Comparison of ENCODE assay signal across 24 cellular contexts in genomic region chr6:106757722-106758467, GRCh38.
DNase-seq lines count a peak whose midpoint lies in the region; ATAC-seq, FAIRE-seq and TF ChIP-seq lines count a peak whose summit lies in the region.
"Had no signal": no experiment of that assay in that cellular context is flagged by ENCODE, and none has a peak within 500 bp of the region (broad histone marks: within the 10 kb centered on the region; RNA-seq: fewer than 3 reads in every experiment).

No MANE protein-coding gene starts in this region.

- no peak for FAIRE-seq in A549 (lab: Jason Lieb, UNC)
- FAIRE-seq: TTC549 had no signal

- H3K36me3 Mint-ChIP-seq in CD4-positive, alpha-beta memory T cell = no peaks in the 10 kb centered on the region
- H3K36me3 Mint-ChIP-seq: activated naive CD8-positive, alpha-beta T cell treated with anti-CD3 and anti-CD28 coated beads for 36 hours; CD4-positive, CD25-positive, alpha-beta regulatory T cell; neural progenitor cell had no signal

- TF ChIP-seq POLR2A in A549 (IDR thresholded peaks at IDR 0.05; ENCODE audit: low read length) = no peak
- TF ChIP-seq POLR2A in right lobe of liver (IDR thresholded peaks at IDR 0.05) = no peak

- ATAC-seq in A549 (no peak), right lobe of liver (peak; percentile 22 to 44 (median 40)), HG03039 (IDR thresholded peaks at IDR 0.05; ENCODE audit: unreplicated experiment) (no peak), HG03280 (IDR thresholded peaks at IDR 0.05; ENCODE audit: unreplicated experiment) (no peak)
- ATAC-seq: left cardiac atrium, right cardiac atrium had no signal

- WGBS in A549 (ENCODE audit: missing lambda C conversion rate) = 76% methylated on average over 15 of the region's 16 CpGs
- 71% methylated on average over 16 of the region's 16 CpGs for WGBS in right lobe of liver (ENCODE audit: insufficient coverage, low coverage, low lambda C conversion rate, missing lambda C conversion rate)

- no peaks in the 10 kb centered on the region for H3K9me2 ChIP-seq in OCI-LY1 (ENCODE audit: low read depth, low read length)

- peaks cover 10 to 12% of the 10 kb centered on the region in 2 donors for H3K27me3 Mint-ChIP-seq in CD4-positive, alpha-beta memory T cell
- H3K27me3 Mint-ChIP-seq: CD4-positive, CD25-positive, alpha-beta regulatory T cell; IgD-negative memory B cell had no signal

- no peaks in the 10 kb centered on the region for H3K27me3 ChIP-seq in OCI-LY1 (ENCODE audit: insufficient read depth, low read length)
- no peaks in the 10 kb centered on the region for H3K27me3 ChIP-seq in right lobe of liver
- no peaks in the 10 kb centered on the region for H3K27me3 ChIP-seq in CD4-positive, alpha-beta memory T cell (ENCODE audit: insufficient read depth, low read length)
- H3K27me3 ChIP-seq: cardiac muscle cell, neural progenitor cell, upper lobe of left lung had no signal

- TF ChIP-seq CTCF in 22Rv1 (IDR thresholded peaks at IDR 0.05) (no peak), A549 (IDR thresholded peaks at IDR 0.05) (no peak), OCI-LY1 (IDR thresholded peaks at IDR 0.05; ENCODE audit: low read length) (no peak), right lobe of liver (IDR thresholded peaks at IDR 0.05) (no peak)

- intact Hi-C loops in right lobe of liver (cut with DNase I) = no loop called here
- intact Hi-C loops in CD4-positive, alpha-beta memory T cell (cut with micrococcal nuclease) = no loop called here

- H3K4me3 ChIP-seq in A549 = no peak overlapping the region
- no peak overlapping the region for H3K4me3 ChIP-seq in OCI-LY1 (ENCODE audit: low read depth, low read length, poor library complexity, severe bottlenecking)
- H3K4me3 ChIP-seq in right lobe of liver = no peak overlapping the region
- H3K4me3 ChIP-seq in CD4-positive, alpha-beta memory T cell (ENCODE audit: low read length in 2 of 2) = no peak overlapping the region
- H3K4me3 ChIP-seq: cardiac muscle cell, neural progenitor cell, upper lobe of left lung had no signal

- DNase-seq in A549 (ENCODE audit: low read depth in 1 of 2, low spot score in 1 of 2) (no peak), right lobe of liver (no peak)
- no peak for DNase-seq in CD4-positive, alpha-beta memory T cell
- DNase-seq: activated effector memory CD4-positive, alpha-beta T cell treated with anti-CD3 and anti-CD28 coated beads, Interleukin-2, amount 50 U/mL, for 16 hours; activated naive CD8-positive, alpha-beta T cell treated with anti-CD3 and anti-CD28 coated beads for 36 hours; aorta; CD4-positive, CD25-positive, alpha-beta regulatory T cell; foreskin fibroblast; left cardiac atrium; mesenchymal stem cell; NCI-H187; NCI-H446 treated with DMSO at 0.1 percent for 48 hours; right cardiac atrium; stimulated activated CD4-positive, alpha-beta T cell treated with anti-CD3 and anti-CD28 coated beads, Interleukin-2, amount 100 ng/mL, for 48 hours; T-helper 1 cell had no signal

- POLR2A ChIA-PET in A549 (lab: Yijun Ruan, JAX) = no interaction called here
- POLR2A ChIA-PET in CD4-positive, alpha-beta memory T cell (lab: Charles Lee; ENCODE audit: partially characterized antibody) = no interaction called here

- H3K4me3 Mint-ChIP-seq in CD4-positive, alpha-beta memory T cell = no peak overlapping the region
- H3K4me3 Mint-ChIP-seq: activated naive CD8-positive, alpha-beta T cell treated with anti-CD3 and anti-CD28 coated beads for 36 hours; CD4-positive, CD25-positive, alpha-beta regulatory T cell; IgD-negative memory B cell; neural progenitor cell had no signal

- no peak overlapping the region for H2AFZ ChIP-seq in OCI-LY1 (ENCODE audit: low read length)
- H2AFZ ChIP-seq: neural progenitor cell had no signal

- no peaks in the 10 kb centered on the region for H4K20me1 ChIP-seq in OCI-LY1 (ENCODE audit: insufficient read depth, low read length)

- TF ChIP-seq RAD21 in A549 (conservative IDR thresholded peaks at IDR 0.05 in 1 of 2, IDR thresholded peaks at IDR 0.05 in 1 of 2) = no peak

- H3K9me3 Mint-ChIP-seq in CD4-positive, alpha-beta memory T cell = peaks cover 2 to 26% (median 4%) of the 10 kb centered on the region in 8 donors

- H3K27ac ChIP-seq in 22Rv1 (peak overlapping the region; percentile 25; the same call in 1 of the 2 replicates), A549 (0 out of 6 replicates have a peak overlapping the region, but pooled peaks of 1 of the 2 experiments have one; percentile 13), OCI-LY1 (ENCODE audit: low read depth, low read length, poor library complexity, severe bottlenecking) (peak overlapping the region; percentile 53), right lobe of liver (peak overlapping the region; percentile 18 to 44 (median 41))
- H3K27ac ChIP-seq in CD4-positive, alpha-beta memory T cell (ENCODE audit: low read depth, low read length) = no peak overlapping the region
- H3K27ac ChIP-seq: cardiac muscle cell, neural progenitor cell, upper lobe of left lung had no signal

- 0 out of 3 replicates have a peak, but pooled peaks cover 3% of the 10 kb centered on the region for H3K9me3 ChIP-seq in A549
- H3K9me3 ChIP-seq in OCI-LY1 (ENCODE audit: low read length) = no peaks in the 10 kb centered on the region
- no peaks in the 10 kb centered on the region for H3K9me3 ChIP-seq in right lobe of liver
- H3K9me3 ChIP-seq in CD4-positive, alpha-beta memory T cell (ENCODE audit: control insufficient read depth in 1 of 2, low read length in 2 of 2) = no peaks in the 10 kb centered on the region
- H3K9me3 ChIP-seq: upper lobe of left lung had no signal

- H3K36me3 ChIP-seq in OCI-LY1 (ENCODE audit: insufficient read depth, low read length) = peaks cover 24% of the 10 kb centered on the region
- peaks cover 0 to 7% (median 0%) of the 10 kb centered on the region in 4 donors for H3K36me3 ChIP-seq in right lobe of liver
- H3K36me3 ChIP-seq in CD4-positive, alpha-beta memory T cell (ENCODE audit: insufficient read depth, low read length) = no peaks in the 10 kb centered on the region
- H3K36me3 ChIP-seq: cardiac muscle cell, neural progenitor cell, upper lobe of left lung had no signal

- no peaks in the 10 kb centered on the region for H3K79me2 ChIP-seq in OCI-LY1 (ENCODE audit: insufficient read depth, low read length)

- H3K4me1 Mint-ChIP-seq in CD4-positive, alpha-beta memory T cell = no peaks in the 10 kb centered on the region
- H3K4me1 Mint-ChIP-seq: activated naive CD8-positive, alpha-beta T cell treated with anti-CD3 and anti-CD28 coated beads for 36 hours; CD4-positive, CD25-positive, alpha-beta regulatory T cell; neural progenitor cell had no signal

- TF ChIP-seq EP300 in A549 (IDR thresholded peaks at IDR 0.05) = no peak

- no peak overlapping the region for H3K27ac Mint-ChIP-seq in CD4-positive, alpha-beta memory T cell
- H3K27ac Mint-ChIP-seq: activated naive CD8-positive, alpha-beta T cell treated with anti-CD3 and anti-CD28 coated beads for 36 hours; CD4-positive, CD25-positive, alpha-beta regulatory T cell; neural progenitor cell had no signal

- H3K4me2 ChIP-seq in A549 (peak overlapping the region; percentile 36; the same call in 1 of the 3 replicates), OCI-LY1 (ENCODE audit: low read length) (peak overlapping the region; percentile 12; the same call in 1 of the 2 replicates)
- H3K4me2 ChIP-seq: neural progenitor cell had no signal

- H3K9ac ChIP-seq in OCI-LY1 (ENCODE audit: low read length) = peak overlapping the region; percentile 18; the same call in 1 of the 2 replicates
- H3K9ac ChIP-seq: neural progenitor cell had no signal

- H3F3A ChIP-seq in OCI-LY1 (ENCODE audit: insufficient read depth, low read length) = no peaks in the 10 kb centered on the region; the same call in 1 of the 2 replicates

- H3K4me1 ChIP-seq in A549 = peaks cover 14% of the 10 kb centered on the region
- peaks cover 33% of the 10 kb centered on the region for H3K4me1 ChIP-seq in OCI-LY1 (ENCODE audit: insufficient read depth, low read length, severe bottlenecking)
- H3K4me1 ChIP-seq in right lobe of liver = peaks cover 0 to 22% (median under 1%) of the 10 kb centered on the region in 4 donors
- H3K4me1 ChIP-seq in CD4-positive, alpha-beta memory T cell (ENCODE audit: insufficient read depth, low read length) = no peaks in the 10 kb centered on the region
- H3K4me1 ChIP-seq: upper lobe of left lung had no signal

- CTCF ChIA-PET in A549 (lab: Yijun Ruan, JAX) = interaction anchor here (1.4 kb wide), 1 partner anchor 10 kb away, joined by 7 read pairs; no protein-coding TSS in a partner anchor
- CTCF ChIA-PET in CD4-positive, alpha-beta memory T cell (lab: Charles Lee; ENCODE audit: partially characterized antibody) = no interaction called here

TF ChIP-seq in A549, 52 proteins besides CTCF, POLR2A, EP300 and RAD21:
- TF ChIP-seq FOSB (CRISPR knock-in tag; IDR thresholded peaks at IDR 0.05) (no peak), HEYL (CRISPR knock-in tag; IDR thresholded peaks at IDR 0.05) (no peak), ZSCAN20 (CRISPR knock-in tag; IDR thresholded peaks at IDR 0.05) (no peak), GATA3 (IDR thresholded peaks at IDR 0.05; ENCODE audit: borderline replicate concordance) (no peak), HOXA7 (CRISPR knock-in tag; IDR thresholded peaks at IDR 0.05) (no peak), BHLHE40 (IDR thresholded peaks at IDR 0.05; ENCODE audit: low read depth, low read length) (no peak)
TF ChIP-seq in A549: peak in this region for 0.

Comparison
In these comparisons a context has a peak if more than half of its experiments do, and no peak if none do; other contexts are left out.
1. ATAC-seq: peak in right lobe of liver (4 of 4); none in A549 (0 of 2), HG03039 (single experiment) and HG03280 (single experiment).